ENCODE assay signal across 8 cellular contexts in the genomic region with DNA sequence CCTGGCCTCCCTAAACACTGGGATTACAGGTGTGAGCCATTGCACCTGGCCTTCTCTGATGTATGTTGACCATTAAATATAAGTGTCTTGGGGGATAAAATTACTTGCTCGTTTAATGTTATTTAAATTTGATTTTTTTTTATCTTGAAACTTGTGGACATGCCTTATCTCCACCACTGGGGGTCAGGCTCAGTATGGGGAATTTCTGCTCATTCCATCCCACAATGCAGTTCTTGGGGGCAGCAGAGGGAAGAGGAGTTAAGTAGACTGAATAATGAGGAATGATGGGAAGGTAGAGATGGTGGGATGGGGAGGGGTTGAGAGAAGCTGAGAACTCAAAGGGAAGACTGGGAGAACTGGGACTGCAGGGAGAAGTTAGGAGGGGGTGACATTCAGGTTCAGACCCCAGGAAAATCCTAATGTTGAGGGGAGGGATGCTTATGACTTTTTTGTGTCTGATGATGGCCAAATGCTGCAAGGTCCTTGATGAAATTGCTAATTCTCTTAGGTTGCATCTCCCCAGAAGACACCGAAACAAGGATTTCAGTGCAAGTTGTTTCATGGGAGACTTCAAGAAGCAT.
DNase-seq lines count a peak whose midpoint lies in the region; ATAC-seq and TF ChIP-seq lines count a peak whose summit lies in the region.

No MANE protein-coding gene starts in this region.

- H3K4me1 ChIP-seq in ascending aorta, result no peaks in the 10 kb centered on the region
- H3K4me1 ChIP-seq in left lung, result no peaks in the 10 kb centered on the region

- H3K9me3 ChIP-seq in ascending aorta (peaks cover 3 to 18% of the 10 kb centered on the region in 2 donors), left lung (peaks cover 0 to 18% of the 10 kb centered on the region in 2 donors)

- H3K27ac ChIP-seq in ascending aorta (no peak overlapping the region), left lung (no peak overlapping the region)

- intact Hi-C loops in ascending aorta (cut with DNase I) (loop anchor here (10.0 kb wide), 1 partner anchor 650 kb away; no protein-coding TSS in a partner anchor), left lung (cut with DNase I) (no loop called here)

- H3K36me3 ChIP-seq in ascending aorta, result no peaks in the 10 kb centered on the region
- no peaks in the 10 kb centered on the region for H3K36me3 ChIP-seq in left lung

- ATAC-seq in left lung (peak; percentile 81), GM19463 (IDR thresholded peaks at IDR 0.05; ENCODE audit: unreplicated experiment) (no peak), GM18873 (IDR thresholded peaks at IDR 0.05; ENCODE audit: low FRiP score, unreplicated experiment) (no peak), HG03432 (IDR thresholded peaks at IDR 0.05; ENCODE audit: unreplicated experiment) (no peak)

- no peak overlapping the region for H3K4me3 ChIP-seq in LNCaP clone FGC (ENCODE audit: low read depth, low read length)
- H3K4me3 ChIP-seq in ascending aorta, result no peak overlapping the region
- H3K4me3 ChIP-seq in left lung, result no peak overlapping the region

- no peaks in the 10 kb centered on the region for H3K27me3 ChIP-seq in ascending aorta
- no peaks in the 10 kb centered on the region for H3K27me3 ChIP-seq in left lung

- TF ChIP-seq CTCF in LNCaP clone FGC (IDR thresholded peaks at IDR 0.05; ENCODE audit: control insufficient read depth, extremely low read depth, insufficient read depth), result peak; percentile 78
- TF ChIP-seq CTCF in ascending aorta (IDR thresholded peaks at IDR 0.05), result peak in 2 of 3 experiments; percentile 29 to 47
- TF ChIP-seq CTCF in left lung (IDR thresholded peaks at IDR 0.05), result peak in 1 of 2 donors; percentile 50

- DNase-seq in ELF-1 (ENCODE audit: low read depth, low spot score), result peak; percentile 41
- DNase-seq in LNCaP clone FGC (ENCODE audit: low read depth), result no peak
- DNase-seq in ascending aorta (ENCODE audit: low spot score in 2 of 2), result no peak
- DNase-seq in left lung, result no peak
- DNase-seq in NK-92 (lab: John Stamatoyannopoulos, UW; ENCODE audit: unreplicated experiment), result no peak
